In the genomic region with DNA sequence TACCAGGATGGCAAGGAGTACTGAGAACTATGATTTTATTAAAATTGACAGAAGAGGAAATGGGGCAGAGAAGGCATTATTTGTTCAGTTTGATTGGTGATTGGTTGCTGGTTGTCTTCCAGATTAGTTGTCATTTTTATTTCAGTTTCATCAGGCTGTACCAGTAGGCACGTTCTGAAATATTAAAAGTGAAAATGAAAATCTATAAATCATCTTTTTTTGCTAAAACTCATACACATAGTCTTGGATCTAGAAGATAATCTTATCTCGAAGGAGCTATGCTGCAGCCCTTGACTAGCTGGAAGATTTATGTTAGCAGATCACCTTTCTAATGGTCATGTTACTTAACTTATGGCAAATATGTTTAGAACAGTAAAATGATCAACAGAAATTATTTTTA, we compare ENCODE assay signal across 10 cellular contexts. TPM values are rescaled to one million over a fixed set of nuclear protein-coding genes. Genes with fewer than 3 reads are reported as not detected.
DNase-seq lines count a peak whose midpoint lies in the region; ATAC-seq, FAIRE-seq and TF ChIP-seq lines count a peak whose summit lies in the region.
"Had no signal": no experiment of that assay in that cellular context is flagged by ENCODE, and none has a peak within 500 bp of the region (broad histone marks: within the 10 kb centered on the region; RNA-seq: fewer than 3 reads in every experiment).

No MANE protein-coding gene starts in this region.

- no peak overlapping the region for H3K9ac ChIP-seq in endothelial cell of umbilical vein (replicated peaks; ENCODE audit: extremely low read depth, insufficient read depth, low read length)

- H2AFZ ChIP-seq in endothelial cell of umbilical vein (ENCODE audit: low read depth, low read length): no peak overlapping the region

- no peaks in the 10 kb centered on the region for H3K9me1 ChIP-seq in endothelial cell of umbilical vein (replicated peaks; ENCODE audit: control insufficient read depth, extremely low read depth, insufficient read depth, low read length)

- H3K4me1 ChIP-seq in endothelial cell of umbilical vein (ENCODE audit: control insufficient read depth, extremely low read depth, insufficient read depth, low read length): peaks cover 11% of the 10 kb centered on the region
- H3K4me1 ChIP-seq in transverse colon: peaks cover 0 to 38% (median 8%) of the 10 kb centered on the region in 4 donors
- H3K4me1 ChIP-seq in gastrocnemius medialis: peaks cover 69 to 75% of the 10 kb centered on the region in 2 donors

- H3K27ac ChIP-seq in endothelial cell of umbilical vein (ENCODE audit: insufficient read depth, low read depth, low read length) (no peak overlapping the region), transverse colon (no peak overlapping the region), gastrocnemius medialis (no peak overlapping the region)

- H3K9me3 ChIP-seq in endothelial cell of umbilical vein (replicated peaks; ENCODE audit: control insufficient read depth, insufficient read depth, low read length): no peaks in the 10 kb centered on the region
- no peaks in the 10 kb centered on the region for H3K9me3 ChIP-seq in transverse colon
- no peaks in the 10 kb centered on the region for H3K9me3 ChIP-seq in gastrocnemius medialis

- H3K79me2 ChIP-seq in endothelial cell of umbilical vein (ENCODE audit: control insufficient read depth, insufficient read depth, low read length): peaks cover 95% of the 10 kb centered on the region

- 53 to 62% methylated on average over 2 of the region's 2 CpGs for WGBS in transverse colon (ENCODE audit: low coverage in 1 of 2), 2 donors

- FAIRE-seq in endothelial cell of umbilical vein (lab: Jason Lieb, UNC): peak; percentile 54

- POLR2A ChIA-PET in endothelial cell of umbilical vein (lab: Charles Lee): no interaction called here

- H4K20me1 ChIP-seq in endothelial cell of umbilical vein (replicated peaks; ENCODE audit: control insufficient read depth, extremely low read depth, insufficient read depth, low read length): peaks cover 27% of the 10 kb centered on the region

- H3K27me3 ChIP-seq in endothelial cell of umbilical vein (ENCODE audit: control insufficient read depth in 2 of 2, insufficient read depth in 2 of 2, low read length in 2 of 2) (no peaks in the 10 kb centered on the region), transverse colon (no peaks in the 10 kb centered on the region), gastrocnemius medialis (no peaks in the 10 kb centered on the region)

- H3K36me3 ChIP-seq in endothelial cell of umbilical vein (ENCODE audit: control insufficient read depth in 2 of 2, extremely low read depth in 1 of 2, insufficient read depth in 2 of 2, low read length in 2 of 2) (no peaks in the 10 kb centered on the region), transverse colon (no peaks in the 10 kb centered on the region), gastrocnemius medialis (no peaks in the 10 kb centered on the region)

- CTCF ChIA-PET in endothelial cell of umbilical vein (lab: Charles Lee): interaction anchor here (1.8 to 1.9 kb wide), 2 partner anchors 10 to 14 kb away, joined by 4 read pairs; no protein-coding TSS in a partner anchor

- no peak overlapping the region for H3K4me2 ChIP-seq in endothelial cell of umbilical vein (ENCODE audit: insufficient read depth, low read length)

- H3K4me3 ChIP-seq in endothelial cell of umbilical vein (replicated peaks in 1 of 3; ENCODE audit: insufficient read depth in 1 of 3, low read depth in 1 of 3, low read length in 3 of 3): no peak overlapping the region
- H3K4me3 ChIP-seq in transverse colon: no peak overlapping the region
- H3K4me3 ChIP-seq in gastrocnemius medialis: no peak overlapping the region

- no peak for TF ChIP-seq EP300 in transverse colon (IDR thresholded peaks at IDR 0.05; ENCODE audit: low read depth)

- BruUV-seq in endothelial cell of umbilical vein (replicated peaks; lab: Mats Ljungman, UMichigan): no TSS peak

- no peak for TF ChIP-seq CTCF in endothelial cell of umbilical vein (IDR thresholded peaks at IDR 0.05; ENCODE audit: extremely low read depth in 1 of 2, insufficient read depth in 1 of 2, low read depth in 1 of 2, low read length in 2 of 2)
- no peak for TF ChIP-seq CTCF in transverse colon (IDR thresholded peaks at IDR 0.05)
- no peak for TF ChIP-seq CTCF in gastrocnemius medialis (IDR thresholded peaks at IDR 0.05 in 4 of 5, conservative IDR thresholded peaks at IDR 0.05 in 1 of 5)

- intact Hi-C loops in endothelial cell of umbilical vein (cut with micrococcal nuclease) (no loop called here), transverse colon (cut with DNase I; ENCODE audit: low total_unique reads) (no loop called here), gastrocnemius medialis (cut with DNase I; ENCODE audit: low total_unique reads) (no loop called here)

- in situ Hi-C loops in transverse colon (cut with MboI; ENCODE audit: low pct_ligation_motif_present in 1 of 4, low pct_unique_long_range_greater_than_20kb in 1 of 4, low sequenced_read_pairs in 3 of 4) (no loop called here), gastrocnemius medialis (cut with MboI; ENCODE audit: low sequenced_read_pairs in 4 of 4) (no loop called here)

- peak; percentile 45 for ATAC-seq in GM18520 (IDR thresholded peaks at IDR 0.05; ENCODE audit: unreplicated experiment)
- ATAC-seq in GM21528 (IDR thresholded peaks at IDR 0.05; ENCODE audit: low FRiP score, unreplicated experiment): peak; percentile 70
- peak; percentile 79 for ATAC-seq in HG03558 (IDR thresholded peaks at IDR 0.05; ENCODE audit: extremely low read depth, unreplicated experiment)
- no peak for ATAC-seq in gastrocnemius medialis

- dilution Hi-C loops in endothelial cell of umbilical vein (cut with MboI; ENCODE audit: extremely low pct_ligation_motif_present, low sequenced_read_pairs): no loop called here

- no peak for DNase-seq in endothelial cell of umbilical vein (ENCODE audit: low read depth, low spot score)
- no peak for DNase-seq in transverse colon
- DNase-seq in glomerular visceral epithelial cell (ENCODE audit: extremely low spot score): no peak
- no peak for DNase-seq in gastrocnemius medialis
- DNase-seq in activated gamma-delta T cell (lab: John Stamatoyannopoulos, UW): no peak
- DNase-seq: DMS79 treated with DMSO at 0.1 percent for 48 hours, NCI-H1694 had no signal

- TF ChIP-seq POLR2A in endothelial cell of umbilical vein (IDR thresholded peaks at IDR 0.05; ENCODE audit: low read depth, low read length) (no peak), transverse colon (IDR thresholded peaks at IDR 0.05) (no peak), gastrocnemius medialis (IDR thresholded peaks at IDR 0.05) (no peak)

TF ChIP-seq in endothelial cell of umbilical vein, 7 proteins besides CTCF, POLR2A, EP300 and RAD21:
- TF ChIP-seq MYC (IDR thresholded peaks at IDR 0.05; ENCODE audit: low read depth, low read length): no peak
- TF ChIP-seq, protein P1, sequence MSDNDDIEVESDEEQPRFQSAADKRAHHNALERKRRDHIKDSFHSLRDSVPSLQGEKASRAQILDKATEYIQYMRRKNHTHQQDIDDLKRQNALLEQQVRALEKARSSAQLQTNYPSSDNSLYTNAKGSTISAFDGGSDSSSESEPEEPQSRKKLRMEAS (IDR thresholded peaks at IDR 0.05; ENCODE audit: insufficient read depth, insufficient read length): no peak
- TF ChIP-seq EZH2 (IDR thresholded peaks at IDR 0.05; ENCODE audit: borderline replicate concordance, low read depth, low read length, severe bottlenecking): no peak
- TF ChIP-seq FOS (IDR thresholded peaks at IDR 0.05; ENCODE audit: borderline replicate concordance, insufficient read depth, low read length): no peak
- TF ChIP-seq JUN (IDR thresholded peaks at IDR 0.05; ENCODE audit: borderline replicate concordance, insufficient read depth, insufficient read length, low read depth): no peak
- TF ChIP-seq GATA2 (IDR thresholded peaks at IDR 0.05; ENCODE audit: insufficient read depth, insufficient read length, low read depth, low read length): no peak

RNA-seq across cellular contexts. Expression of a gene that starts 29.0 kb away (rescaled TPM):
- 45.6 and 45.7 TPM in 2 replicates for total RNA-seq in endothelial cell of umbilical vein
- polyA plus RNA-seq in endothelial cell of umbilical vein: 22.5 and 22.6 TPM in 2 replicates
- polyA plus RNA-seq in endothelial cell of umbilical vein (2011; cell fraction: cytosol; rRNA removed): 32.6 and 35.9 TPM in 2 replicates
- 69.5 and 74.4 TPM in 2 replicates for polyA plus RNA-seq in endothelial cell of umbilical vein (2011; cell fraction: nucleus; rRNA removed)
- 22.6 and 38.0 TPM in 2 replicates for polyA plus RNA-seq in endothelial cell of umbilical vein (2012)
- polyA minus RNA-seq in endothelial cell of umbilical vein: 44.9 and 48.0 TPM in 2 replicates
- polyA minus RNA-seq in endothelial cell of umbilical vein (2011; cell fraction: cytosol; rRNA and poly(A)+ RNA removed): 85.3 TPM
- 81.3 and 92.2 TPM in 2 replicates for polyA minus RNA-seq in endothelial cell of umbilical vein (2011; cell fraction: nucleus; rRNA and poly(A)+ RNA removed)
- total RNA-seq in transverse colon: 10 to 100 TPM; 40.4 to 71.0 (median 57.6) TPM
- 100 to 1,000 TPM in 3 of 4 donors, 10 to 100 TPM in 1; 98.1 to 152 (median 118) TPM for total RNA-seq in gastrocnemius medialis

Comparison
In these comparisons a context has a peak if more than half of its experiments do, and no peak if none do; other contexts are left out.
1. ATAC-seq: peak in GM18520 (single experiment), GM21528 (single experiment) and HG03558 (single experiment); none in gastrocnemius medialis (0 of 2).